Comparison of ENCODE assay signal across 8 cellular contexts in the genomic region with DNA sequence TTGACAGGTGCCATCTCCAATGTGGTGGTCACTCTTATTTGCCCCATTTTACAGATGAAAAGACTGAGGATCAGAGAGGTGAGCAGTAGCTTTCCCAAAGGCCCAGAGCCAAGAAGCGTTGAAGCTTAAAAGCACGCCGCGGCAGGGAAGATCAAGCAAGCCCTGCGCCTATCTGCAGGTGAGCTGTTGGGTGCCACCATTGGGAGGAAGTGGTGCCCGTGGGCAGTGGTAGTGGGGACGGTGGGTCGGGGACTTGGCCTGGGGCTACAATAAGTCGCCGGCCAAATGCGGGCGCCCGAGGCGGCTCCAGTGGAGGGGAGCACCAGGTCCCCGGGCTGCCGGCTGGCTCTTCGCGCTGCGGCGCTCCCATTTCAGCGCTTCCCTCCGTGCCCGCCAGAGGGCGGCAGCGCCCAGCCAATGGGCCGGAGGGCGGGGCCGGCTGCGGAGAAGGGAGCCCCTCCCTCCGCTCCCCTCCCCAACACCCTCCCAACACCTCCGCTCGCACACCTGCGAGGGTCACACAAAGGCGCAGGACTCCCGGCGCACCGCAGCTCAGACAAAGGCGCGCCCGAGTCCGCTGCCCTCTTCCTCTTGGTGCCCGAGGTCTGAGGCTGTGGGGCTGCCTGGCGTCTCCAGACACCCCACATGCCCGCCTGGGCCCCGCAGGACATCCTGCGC. TPM values are rescaled to one million over a fixed set of nuclear protein-coding genes. Genes with fewer than 3 reads are reported as not detected.
DNase-seq lines count a peak whose midpoint lies in the region; ATAC-seq and TF ChIP-seq lines count a peak whose summit lies in the region.

No MANE protein-coding gene starts in this region.

- no peak overlapping the region for H3K4me3 ChIP-seq in KMS-11 (IDR thresholded peaks at IDR 0.05; ENCODE audit: insufficient read depth, low read depth, low read length)

- peak; percentile 83 for TF ChIP-seq CTCF in KMS-11 (conservative IDR thresholded peaks at IDR 0.05; ENCODE audit: low read depth, low read length)
- TF ChIP-seq CTCF in RWPE1 (conservative IDR thresholded peaks at IDR 0.05; ENCODE audit: low read depth), result peak; percentile 88

- H3K4me1 ChIP-seq in KMS-11 (ENCODE audit: low read depth, poor library complexity, severe bottlenecking), result peaks cover 12% of the 10 kb centered on the region

- peak overlapping the region; percentile 74 for H3K4me2 ChIP-seq in KMS-11

- H3K27ac ChIP-seq in KMS-11 (no peak overlapping the region), RWPE1 (peak overlapping the region; percentile 96), temporal lobe (ENCODE audit: low read depth, low read length) (peak overlapping the region; percentile 13)

- H3K9ac ChIP-seq in KMS-11, result no peak overlapping the region

- DNase-seq in A172 (ENCODE audit: low spot score) (peak; percentile 29), RWPE1 (ENCODE audit: low spot score) (peak; percentile 72), germinal center (ENCODE audit: low spot score) (peak; percentile 87), occipital lobe (lab: John Stamatoyannopoulos, UW) (peak; percentile 55)
- DNase-seq in activated effector memory CD4-positive, alpha-beta T cell treated with Interleukin-2 at 50 U/mL for 16 hours, result peak; percentile 83

- no peaks in the 10 kb centered on the region for H4K20me1 ChIP-seq in KMS-11 (ENCODE audit: insufficient read depth)

- peak; percentile 38 for ATAC-seq in GM18520 (IDR thresholded peaks at IDR 0.05; ENCODE audit: unreplicated experiment)

- no peaks in the 10 kb centered on the region for H3K36me3 ChIP-seq in KMS-11 (ENCODE audit: insufficient read depth)

- POLR2A ChIA-PET in RWPE1 (lab: Yijun Ruan, JAX; ENCODE audit: low non-redundant PET), result no interaction called here

- CTCF ChIA-PET in RWPE1 (lab: Yijun Ruan, JAX), result interaction anchor here (0.5 to 2.2 kb wide), 14 partner anchors 14 to 268 kb away, joined by 3 to 7 read pairs (median 3); partner anchors contain the start of gene GSK3A

- H3K27me3 ChIP-seq in KMS-11 (ENCODE audit: insufficient read depth, low read depth), result peaks cover 77% of the 10 kb centered on the region

- H2AFZ ChIP-seq in KMS-11 (ENCODE audit: low read depth), result peak overlapping the region; percentile 44; the same call in 1 of the 2 replicates

- no peaks in the 10 kb centered on the region for H3K79me2 ChIP-seq in KMS-11 (ENCODE audit: insufficient read depth, low read depth)

RNA-seq across cellular contexts. Expression of gene POU2F2, which starts 0.7 kb away (rescaled TPM):
- total RNA-seq in A172 (2014; rRNA removed; shearing (Covaris generic)), result 0.05 TPM in 1 of 2 replicates, not detected in the other
- total RNA-seq in occipital lobe (3.0 TPM), temporal lobe (4.9 TPM)

RNA-seq across cellular contexts. Expression of gene ZNF574, which starts 57.0 kb away (rescaled TPM):
- 24.4 and 26.8 TPM in 2 replicates for total RNA-seq in A172 (2014; rRNA removed; shearing (Covaris generic))
- total RNA-seq in occipital lobe (11.1 TPM), temporal lobe (9.8 TPM)

Comparison
In these comparisons a context has a peak if more than half of its experiments do, and no peak if none do; other contexts are left out.
1. DNase-seq: peak in every context shown above with its lines; median percentile 87 in germinal center; 83 in activated effector memory CD4-positive, alpha-beta T cell treated with Interleukin-2 at 50 U/mL for 16 hours; 72 in RWPE1; 55 in occipital lobe; 29 in A172.